ENCODE assay signal across 24 cellular contexts in the genomic region with DNA sequence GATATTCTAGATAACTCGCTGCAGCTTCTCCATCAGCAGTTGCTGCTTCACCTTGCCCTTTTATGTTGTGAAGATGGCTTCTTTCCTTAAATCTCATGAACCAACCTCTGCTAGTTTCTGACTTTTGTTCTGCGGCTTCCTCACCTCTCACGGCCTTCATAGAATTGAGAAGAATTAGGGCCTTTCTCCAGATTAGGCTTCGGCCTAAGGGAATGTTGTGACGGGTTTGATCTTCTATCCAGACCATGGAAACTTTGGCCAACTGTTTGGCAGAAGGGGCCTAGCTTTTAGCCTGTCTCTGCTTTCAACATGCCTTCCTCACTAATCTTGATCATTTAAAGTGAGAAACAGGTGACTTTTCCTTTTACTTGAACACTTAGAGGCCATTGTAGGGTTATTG.
"Had no signal": no experiment of that assay in that cellular context is flagged by ENCODE, and none has a peak within 500 bp of the region (broad histone marks: within the 10 kb centered on the region; RNA-seq: fewer than 3 reads in every experiment).

No MANE protein-coding gene starts in this region.

- H3K27me3 ChIP-seq: neural progenitor cell, ovary, right lobe of liver, sigmoid colon, thyroid gland, tibial nerve, upper lobe of left lung had no signal

- H3K4me3 ChIP-seq: neural progenitor cell, ovary, psoas muscle, right lobe of liver, sigmoid colon, stomach, thoracic aorta, thyroid gland, tibial nerve, upper lobe of left lung had no signal

- H3K36me3 ChIP-seq: neural progenitor cell, ovary, right lobe of liver, sigmoid colon, stomach, thoracic aorta, thyroid gland, tibial nerve, upper lobe of left lung had no signal

- H3K9me3 ChIP-seq: ovary, psoas muscle, right lobe of liver, sigmoid colon, stomach, thoracic aorta, thyroid gland, tibial nerve, upper lobe of left lung had no signal

- H3K4me1 ChIP-seq: sigmoid colon, stomach, thyroid gland had no signal

- ATAC-seq: naive thymus-derived CD4-positive, alpha-beta T cell; natural killer cell; psoas muscle; right cardiac atrium; stimulated activated effector memory CD8-positive, alpha-beta T cell treated with anti-CD3 and anti-CD28 coated beads, Interleukin-12 subunit alpha, Interleukin-12 subunit beta, amount 100 ng/mL, for 72 hours; stimulated activated naive B cell treated with anti-CD40 and anti-IgM and Interleukin-4, amounts not matched to agents 10 μg/mL and 1 μg/mL and 100 μg/mL, for 72 hours had no signal

- DNase-seq: naive thymus-derived CD4-positive, alpha-beta T cell; natural killer cell; occipital lobe; ovary; psoas muscle; right cardiac atrium; right lobe of liver; sigmoid colon; small intestine; stimulated activated CD4-positive, alpha-beta T cell treated with anti-CD3 and anti-CD28 coated beads, Interleukin-15, amount 100 ng/mL, for 24 hours; stimulated activated CD4-positive, alpha-beta T cell treated with anti-CD3 and anti-CD28 coated beads, Interleukin-2, amount 100 ng/mL, for 24 hours; stimulated activated CD4-positive, alpha-beta T cell treated with anti-CD3 and anti-CD28 coated beads, Interleukin-2, amount 100 ng/mL, for 48 hours; stimulated activated CD4-positive, alpha-beta T cell treated with anti-CD3 and anti-CD28 coated beads, Interleukin-4, amount 100 ng/mL, for 24 hours; stimulated activated naive B cell treated with anti-CD40 and anti-IgM and Interleukin-4, amounts not matched to agents 10 μg/mL and 1 μg/mL and 100 μg/mL, for 72 hours; stimulated activated naive CD4-positive, alpha-beta T cell treated with Interleukin-2 at 50 U/mL for 16 hours; stomach; thyroid gland; trophoblast cell; upper lobe of left lung had no signal

- H3K27ac ChIP-seq: neural progenitor cell, ovary, parathyroid adenoma, psoas muscle, right lobe of liver, sigmoid colon, stomach, thoracic aorta, thyroid gland, tibial nerve, upper lobe of left lung had no signal
